ENCODE assay signal across 8 cellular contexts in the genomic region with DNA sequence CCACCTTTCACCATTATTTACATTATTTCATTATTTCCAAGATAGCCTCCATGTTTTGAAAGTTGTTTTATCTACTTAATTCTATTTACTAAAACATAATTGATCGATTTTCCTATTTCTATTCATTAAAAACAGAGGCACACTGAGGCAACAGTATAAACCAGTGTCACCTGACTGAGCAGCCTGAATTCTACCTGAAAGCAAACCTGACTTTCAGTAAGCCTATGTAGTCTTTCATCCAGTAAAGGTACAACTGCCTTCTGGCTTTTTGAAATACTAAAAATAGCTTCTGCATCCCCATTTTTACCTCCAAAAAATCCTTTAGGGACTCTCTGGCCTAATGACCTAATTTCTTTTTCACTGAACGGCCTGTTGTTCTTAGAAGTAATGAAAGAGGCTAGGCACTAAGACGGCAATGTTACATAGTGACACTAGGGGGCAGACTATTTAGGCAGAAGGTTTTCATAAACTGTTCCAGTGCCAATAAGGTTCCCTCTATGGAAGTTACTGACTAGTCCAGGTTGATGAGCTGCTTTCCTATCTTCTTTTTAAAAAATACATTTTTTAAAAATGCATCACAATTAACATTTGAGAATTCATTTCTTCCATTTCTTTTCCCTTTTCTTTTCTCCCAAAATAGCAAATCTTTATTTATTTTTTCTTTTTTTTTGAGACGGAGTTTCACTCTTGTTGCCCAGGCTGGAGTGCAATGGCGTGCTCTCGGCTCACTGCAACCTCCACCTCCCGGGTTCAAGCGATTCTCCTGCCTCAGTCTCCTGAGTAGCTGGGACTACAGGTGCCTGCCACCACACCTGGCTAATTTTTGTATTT. TPM values are rescaled to one million over a fixed set of nuclear protein-coding genes. Genes with fewer than 3 reads are reported as not detected.
DNase-seq lines count a peak whose midpoint lies in the region; ATAC-seq and TF ChIP-seq lines count a peak whose summit lies in the region.

No MANE protein-coding gene starts in this region.

- H2AFZ ChIP-seq in MM.1S (ENCODE audit: low read length) = no peak overlapping the region

- H3K9me2 ChIP-seq in MM.1S (replicated peaks; ENCODE audit: insufficient read depth, low read length) = no peaks in the 10 kb centered on the region

- H3K9me3 ChIP-seq in MM.1S (replicated peaks; ENCODE audit: insufficient read depth, low read length) = no peaks in the 10 kb centered on the region

- TF ChIP-seq CTCF in MM.1S (IDR thresholded peaks at IDR 0.05; ENCODE audit: low read length) = peak; percentile 58
- peak; percentile 73 to 97 (median 88) for TF ChIP-seq CTCF in dorsolateral prefrontal cortex (IDR thresholded peaks at IDR 0.05 in 54 of 56, conservative IDR thresholded peaks at IDR 0.05 in 2 of 56; ENCODE audit: low read depth in 1 of 56, partially characterized antibody in 56 of 56)

- H3K27me3 Mint-ChIP-seq in activated naive CD8-positive, alpha-beta T cell treated with anti-CD3 and anti-CD28 coated beads, Interleukin-2, amount 10 ng/mL, durations not matched to agents 7 days and 5 days = no peaks in the 10 kb centered on the region
- H3K27me3 Mint-ChIP-seq in activated naive CD8-positive, alpha-beta T cell treated with anti-CD3 and anti-CD28 coated beads for 36 hours = no peaks in the 10 kb centered on the region
- H3K27me3 Mint-ChIP-seq in memory B cell = no peaks in the 10 kb centered on the region

- no peak overlapping the region for H3K27ac Mint-ChIP-seq in activated naive CD8-positive, alpha-beta T cell treated with anti-CD3 and anti-CD28 coated beads, Interleukin-2, amount 10 ng/mL, durations not matched to agents 7 days and 5 days
- no peak overlapping the region for H3K27ac Mint-ChIP-seq in activated naive CD8-positive, alpha-beta T cell treated with anti-CD3 and anti-CD28 coated beads for 36 hours
- no peak overlapping the region for H3K27ac Mint-ChIP-seq in memory B cell

- H3K27ac ChIP-seq in MM.1S (ENCODE audit: low read length) (no peak overlapping the region), dorsolateral prefrontal cortex (peak overlapping the region in 33 of 59 donors; percentile 4 to 77 (median 47))

- H3K27me3 ChIP-seq in MM.1S (replicated peaks; ENCODE audit: insufficient read depth, low read length) (no peaks in the 10 kb centered on the region), dorsolateral prefrontal cortex (no peaks in the 10 kb centered on the region)

- no peaks in the 10 kb centered on the region for H3K4me1 ChIP-seq in MM.1S (ENCODE audit: low read length)

- no peak overlapping the region for H3K4me2 ChIP-seq in MM.1S (ENCODE audit: low read depth, low read length)

- peak; percentile 78 for ATAC-seq in activated naive CD8-positive, alpha-beta T cell treated with anti-CD3 and anti-CD28 coated beads, Interleukin-2, amount 10 ng/mL, durations not matched to agents 7 days and 5 days (ENCODE audit: low read depth)
- ATAC-seq in memory B cell (ENCODE audit: low read depth) (peak; percentile 82), HG02610 (IDR thresholded peaks at IDR 0.05; ENCODE audit: unreplicated experiment) (no peak), HG03457 (IDR thresholded peaks at IDR 0.05; ENCODE audit: unreplicated experiment) (no peak)

- POLR2A ChIA-PET in activated naive CD8-positive, alpha-beta T cell treated with anti-CD3 and anti-CD28 coated beads, Interleukin-2, amount 10 ng/mL, durations not matched to agents 7 days and 5 days (lab: Charles Lee) = interaction anchor here (0.6 kb wide), 2 partner anchors 101 to 104 kb away, joined by 3 to 6 read pairs; no protein-coding TSS in a partner anchor

- peaks cover 2% of the 10 kb centered on the region for H3K4me1 Mint-ChIP-seq in activated naive CD8-positive, alpha-beta T cell treated with anti-CD3 and anti-CD28 coated beads, Interleukin-2, amount 10 ng/mL, durations not matched to agents 7 days and 5 days
- H3K4me1 Mint-ChIP-seq in activated naive CD8-positive, alpha-beta T cell treated with anti-CD3 and anti-CD28 coated beads for 36 hours = no peaks in the 10 kb centered on the region
- no peaks in the 10 kb centered on the region for H3K4me1 Mint-ChIP-seq in memory B cell

- H3K9me3 Mint-ChIP-seq in activated naive CD8-positive, alpha-beta T cell treated with anti-CD3 and anti-CD28 coated beads, Interleukin-2, amount 10 ng/mL, durations not matched to agents 7 days and 5 days = no peaks in the 10 kb centered on the region
- no peaks in the 10 kb centered on the region for H3K9me3 Mint-ChIP-seq in activated naive CD8-positive, alpha-beta T cell treated with anti-CD3 and anti-CD28 coated beads for 36 hours
- no peaks in the 10 kb centered on the region for H3K9me3 Mint-ChIP-seq in memory B cell

- no peaks in the 10 kb centered on the region for H4K20me1 ChIP-seq in MM.1S (ENCODE audit: insufficient read depth, low read length)

- H3K79me2 ChIP-seq in MM.1S (ENCODE audit: low read length) = no peaks in the 10 kb centered on the region

- H3F3A ChIP-seq in MM.1S (ENCODE audit: insufficient read depth, low read length) = no peaks in the 10 kb centered on the region

- intact Hi-C loops in dorsolateral prefrontal cortex (cut with DNase I) = loop anchor here (5.0 kb wide), 2 partner anchors 37 to 108 kb away; a partner anchor contains a TSS

- H3K9ac ChIP-seq in MM.1S (ENCODE audit: low read length) = no peak overlapping the region

- peaks cover 23% of the 10 kb centered on the region for H3K36me3 Mint-ChIP-seq in activated naive CD8-positive, alpha-beta T cell treated with anti-CD3 and anti-CD28 coated beads, Interleukin-2, amount 10 ng/mL, durations not matched to agents 7 days and 5 days
- peaks cover 22% of the 10 kb centered on the region for H3K36me3 Mint-ChIP-seq in activated naive CD8-positive, alpha-beta T cell treated with anti-CD3 and anti-CD28 coated beads for 36 hours
- H3K36me3 Mint-ChIP-seq in memory B cell = peaks cover 17% of the 10 kb centered on the region

- no peak for DNase-seq in activated naive CD8-positive, alpha-beta T cell treated with anti-CD3 and anti-CD28 coated beads, Interleukin-2, amount 10 ng/mL, durations not matched to agents 7 days and 5 days
- DNase-seq in activated naive CD8-positive, alpha-beta T cell treated with anti-CD3 and anti-CD28 coated beads for 36 hours = no peak
- peak; percentile 45 for DNase-seq in MM.1S
- peak; percentile 68 for DNase-seq in RPMI7951 (ENCODE audit: low read depth)
- peak in 1 of 10 donors; percentile 17 for DNase-seq in dorsolateral prefrontal cortex
- DNase-seq in memory B cell (ENCODE audit: low spot score in 2 of 2) = peak in 1 of 2 donors; percentile 44

- no peak overlapping the region for H3K4me3 Mint-ChIP-seq in activated naive CD8-positive, alpha-beta T cell treated with anti-CD3 and anti-CD28 coated beads, Interleukin-2, amount 10 ng/mL, durations not matched to agents 7 days and 5 days
- no peak overlapping the region for H3K4me3 Mint-ChIP-seq in activated naive CD8-positive, alpha-beta T cell treated with anti-CD3 and anti-CD28 coated beads for 36 hours
- no peak overlapping the region for H3K4me3 Mint-ChIP-seq in memory B cell

- H3K36me3 ChIP-seq in MM.1S (replicated peaks; ENCODE audit: insufficient read depth, low read length) = no peaks in the 10 kb centered on the region

- no peak overlapping the region for H3K4me3 ChIP-seq in MM.1S (ENCODE audit: low read length)
- H3K4me3 ChIP-seq in dorsolateral prefrontal cortex = peak overlapping the region in 1 of 59 donors; percentile 9

RNA-seq across cellular contexts. Expression of a gene that starts 17.5 kb away (rescaled TPM):
- 100 to 1,000 TPM; 133 to 135 TPM for total RNA-seq in activated naive CD8-positive, alpha-beta T cell treated with anti-CD3 and anti-CD28 coated beads, Interleukin-2, amount 10 ng/mL, durations not matched to agents 7 days and 5 days
- 100 to 1,000 TPM; 130 to 138 TPM for total RNA-seq in activated naive CD8-positive, alpha-beta T cell treated with anti-CD3 and anti-CD28 coated beads for 36 hours
- total RNA-seq in RPMI7951 (2014; rRNA removed; shearing (Covaris generic)) = 137 and 152 TPM in 2 replicates
- total RNA-seq in dorsolateral prefrontal cortex = 100 to 1,000 TPM; 108 to 272 (median 159) TPM

RNA-seq across cellular contexts. Expression of a gene that starts 38.2 kb away (rescaled TPM):
- 10 to 100 TPM; 27.0 to 29.2 TPM for total RNA-seq in activated naive CD8-positive, alpha-beta T cell treated with anti-CD3 and anti-CD28 coated beads, Interleukin-2, amount 10 ng/mL, durations not matched to agents 7 days and 5 days
- total RNA-seq in activated naive CD8-positive, alpha-beta T cell treated with anti-CD3 and anti-CD28 coated beads for 36 hours = 10 to 100 TPM; 37.6 to 38.6 TPM
- total RNA-seq in RPMI7951 (2014; rRNA removed; shearing (Covaris generic)) = 5.8 and 6.4 TPM in 2 replicates
- 100 to 1,000 TPM in 117 of 120 experiments, 10 to 100 TPM in 3; 52.8 to 279 (median 164) TPM for total RNA-seq in dorsolateral prefrontal cortex

Comparison
In these comparisons a context has a peak if more than half of its experiments do, and no peak if none do; other contexts are left out.
1. ATAC-seq: peak in activated naive CD8-positive, alpha-beta T cell treated with anti-CD3 and anti-CD28 coated beads, Interleukin-2, amount 10 ng/mL, durations not matched to agents 7 days and 5 days (single experiment) and memory B cell (single experiment); none in HG02610 (single experiment) and HG03457 (single experiment).
2. DNase-seq: peak in MM.1S (single experiment) and RPMI7951 (single experiment); none in activated naive CD8-positive, alpha-beta T cell treated with anti-CD3 and anti-CD28 coated beads, Interleukin-2, amount 10 ng/mL, durations not matched to agents 7 days and 5 days (single experiment) and activated naive CD8-positive, alpha-beta T cell treated with anti-CD3 and anti-CD28 coated beads for 36 hours (single experiment).